In the genomic region with DNA sequence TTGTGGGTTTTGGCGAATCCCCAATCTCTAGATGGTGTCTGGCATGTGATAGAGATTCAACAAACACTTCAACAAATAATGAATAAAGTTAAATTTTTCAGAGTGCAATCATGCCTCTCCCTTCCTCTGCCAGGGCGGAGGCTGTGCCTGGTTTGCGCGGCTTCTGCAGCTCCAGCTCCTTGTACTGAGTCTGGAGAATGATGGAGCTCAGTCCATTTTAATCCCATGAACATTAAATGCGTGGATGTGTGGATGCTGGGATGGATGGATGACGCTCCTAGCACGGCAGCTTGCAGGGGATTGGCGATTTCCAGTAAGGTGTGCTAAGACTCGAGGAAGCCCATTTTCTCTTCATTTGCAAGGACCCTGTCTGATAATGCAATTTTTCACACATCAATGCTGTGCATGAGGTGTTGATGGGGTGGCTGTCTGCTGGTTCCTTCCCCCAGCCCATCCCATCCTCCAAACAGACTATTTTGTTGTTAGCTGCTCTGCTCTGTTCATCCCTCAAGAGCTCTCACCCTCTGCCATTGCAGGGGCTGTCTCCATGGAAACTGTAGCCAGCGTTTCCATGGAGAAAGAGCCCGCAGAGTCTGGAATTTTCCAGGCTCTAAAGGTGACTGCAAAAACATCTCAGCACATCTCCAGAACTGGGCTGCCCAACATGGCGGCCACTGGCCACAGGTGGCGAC, we compare ENCODE assay signal across 15 cellular contexts.
"Had no signal": no experiment of that assay in that cellular context is flagged by ENCODE, and none has a peak within 500 bp of the region (broad histone marks: within the 10 kb centered on the region; RNA-seq: fewer than 3 reads in every experiment).

No MANE protein-coding gene starts in this region.

- H3K27me3 ChIP-seq: colonic mucosa, ovary, thyroid gland had no signal

- H3K27me3 Mint-ChIP-seq: activated T-helper 17 cell treated with anti-CD3 and anti-CD28 coated beads, Interleukin-2, amount 50 U/mL, for 72 hours had no signal

- H3K27ac ChIP-seq: colonic mucosa, ovary, thyroid gland had no signal

- H3K4me3 Mint-ChIP-seq: activated naive CD4-positive, alpha-beta T cell treated with anti-CD3 and anti-CD28 coated beads for 36 hours; activated T-helper 17 cell treated with anti-CD3 and anti-CD28 coated beads, Interleukin-2, amount 50 U/mL, for 72 hours; nephron had no signal

- H3K36me3 ChIP-seq: colonic mucosa, ovary, thyroid gland had no signal

- DNase-seq: activated naive CD4-positive, alpha-beta T cell treated with anti-CD3 and anti-CD28 coated beads for 36 hours; activated T-cell treated with anti-CD3 and anti-CD28 coated beads for 4 hours; colonic mucosa; hippocampal formation; kidney; ovary; stimulated activated CD4-positive, alpha-beta T cell treated with anti-CD3 and anti-CD28 coated beads, Interleukin-12 subunit alpha, Interleukin-12 subunit beta, amount 100 ng/mL, for 4 hours; stimulated activated CD4-positive, alpha-beta T cell treated with anti-CD3 and anti-CD28 coated beads, Interleukin-2, amount 100 ng/mL, for 24 hours; T-helper 1 cell; T1000; thyroid gland had no signal

- FAIRE-seq: kidney had no signal

- H3K4me3 ChIP-seq: colonic mucosa, ovary, thyroid gland had no signal

- H3K4me1 ChIP-seq: colonic mucosa, thyroid gland had no signal

- ATAC-seq: activated CD4-positive, CD25-positive, alpha-beta regulatory T cell treated with anti-CD3 and anti-CD28 coated beads, Interleukin-2, amount 50 U/mL, for 24 hours; activated T-helper 17 cell treated with anti-CD3 and anti-CD28 coated beads, Interleukin-2, amount 50 U/mL, for 72 hours; esophagus mucosa had no signal

- H3K9me3 ChIP-seq: colonic mucosa, ovary, thyroid gland had no signal

- H3K4me1 Mint-ChIP-seq: activated T-helper 17 cell treated with anti-CD3 and anti-CD28 coated beads, Interleukin-2, amount 50 U/mL, for 72 hours; nephron had no signal

- H3K27ac Mint-ChIP-seq: activated naive CD4-positive, alpha-beta T cell treated with anti-CD3 and anti-CD28 coated beads for 36 hours; activated T-helper 17 cell treated with anti-CD3 and anti-CD28 coated beads, Interleukin-2, amount 50 U/mL, for 72 hours; nephron had no signal
